Comparison of ENCODE assay signal across 18 cellular contexts in the genomic region with DNA sequence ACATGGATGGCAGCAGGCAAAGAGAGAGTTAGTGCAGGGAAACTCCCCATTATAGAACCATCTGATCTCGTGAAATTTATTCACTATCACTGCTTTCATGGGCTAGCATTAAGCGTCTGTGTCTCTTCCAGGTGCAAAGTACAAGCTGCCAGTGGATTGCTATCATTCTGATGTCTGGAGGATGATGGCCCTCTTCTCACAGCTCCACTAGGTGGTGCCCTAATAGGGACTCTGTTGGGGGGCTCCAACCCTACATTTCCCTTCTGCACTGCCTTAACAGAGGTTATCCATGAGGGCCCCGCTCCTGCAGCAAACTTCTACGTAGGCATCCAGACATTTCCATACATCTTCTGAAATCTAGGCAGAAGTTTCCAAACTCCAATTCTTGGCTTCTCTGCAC.
A peak's percentile ranks its signal among the peaks of the same experiment; 100 is the strongest.
DNase-seq lines count a peak whose midpoint lies in the region; ATAC-seq and TF ChIP-seq lines count a peak whose summit lies in the region.
"Had no signal": no experiment of that assay in that cellular context is flagged by ENCODE, and none has a peak within 500 bp of the region (broad histone marks: within the 10 kb centered on the region; RNA-seq: fewer than 3 reads in every experiment).

No MANE protein-coding gene starts in this region.

- H3K4me3 ChIP-seq in GM23338 (no peak overlapping the region), PC-3 (ENCODE audit: low read length) (no peak overlapping the region), sigmoid colon (no peak overlapping the region)
- H3K4me3 ChIP-seq: SK-N-MC had no signal

- no peak for TF ChIP-seq POLR2A in sigmoid colon (IDR thresholded peaks at IDR 0.05)

- H4K20me1 ChIP-seq in GM23338 (replicated peaks; ENCODE audit: insufficient read depth), result no peaks in the 10 kb centered on the region
- H4K20me1 ChIP-seq in PC-3 (ENCODE audit: low read length), result no peaks in the 10 kb centered on the region

- POLR2A ChIA-PET in PC-3 (lab: Charles Lee; ENCODE audit: unreplicated experiment), result no interaction called here

- H3K4me2 ChIP-seq in GM23338, result no peak overlapping the region
- H3K4me2 ChIP-seq in PC-3 (ENCODE audit: low read length), result no peak overlapping the region

- no peak for TF ChIP-seq EP300 in sigmoid colon (IDR thresholded peaks at IDR 0.05)

- TF ChIP-seq CTCF in GM23338 (conservative IDR thresholded peaks at IDR 0.05; ENCODE audit: low read depth in 2 of 2) (peak; percentile 52 to 70), PC-3 (conservative IDR thresholded peaks at IDR 0.05; ENCODE audit: low read depth, low read length) (0 out of 2 replicates have a peak, but pooled peaks have one; percentile 16), sigmoid colon (IDR thresholded peaks at IDR 0.05) (no peak)

- no peaks in the 10 kb centered on the region; the same call in 2 of the 3 replicates for H3K9me3 Mint-ChIP-seq in GM23338

- H3K9me2 ChIP-seq in GM23338 (ENCODE audit: insufficient read depth) (no peaks in the 10 kb centered on the region), PC-3 (replicated peaks; ENCODE audit: low read length) (no peaks in the 10 kb centered on the region)

- H3K9me3 ChIP-seq in PC-3 (ENCODE audit: low read length) (no peaks in the 10 kb centered on the region), sigmoid colon (no peaks in the 10 kb centered on the region)

- H3K36me3 ChIP-seq in GM23338 (ENCODE audit: insufficient read depth), result no peaks in the 10 kb centered on the region
- no peaks in the 10 kb centered on the region for H3K36me3 ChIP-seq in PC-3 (ENCODE audit: low read depth, low read length)
- H3K36me3 ChIP-seq in sigmoid colon, result no peaks in the 10 kb centered on the region

- peaks cover 4% of the 10 kb centered on the region; the same call in 1 of the 3 replicates for H3K36me3 Mint-ChIP-seq in GM23338 (ENCODE audit: low read depth)
- H3K36me3 Mint-ChIP-seq: T-cell had no signal

- peak; percentile 3 for DNase-seq in DMS53 (lab: John Stamatoyannopoulos, UW)
- no peak for DNase-seq in DMS53 treated with DMSO at 0.1 percent for 48 hours (lab: John Stamatoyannopoulos, UW; ENCODE audit: unreplicated experiment)
- DNase-seq in GM23338 (ENCODE audit: low spot score), result peak; percentile 30
- no peak for DNase-seq in PC-3
- DNase-seq in sigmoid colon, result no peak
- DNase-seq: 8988T, C1 segment of cervical spinal cord, DMS153, HFFc6, KG1, NCI-H1105 treated with DMSO at 0.1 percent for 48 hours, NCI-H1930, NCI-H510A treated with DMSO at 0.1 percent for 48 hours, T-cell had no signal

- H3K4me1 ChIP-seq in GM23338 (ENCODE audit: insufficient read depth) (0 out of 2 replicates have a peak, but pooled peaks cover 4% of the 10 kb centered on the region), PC-3 (ENCODE audit: insufficient read depth, low read length) (no peaks in the 10 kb centered on the region), sigmoid colon (no peaks in the 10 kb centered on the region)

- CTCF ChIA-PET in PC-3 (lab: Charles Lee), result no interaction called here

- H3F3A ChIP-seq in GM23338 (replicated peaks; ENCODE audit: low read depth) (no peaks in the 10 kb centered on the region), PC-3 (ENCODE audit: low read length, unreplicated experiment) (no peaks in the 10 kb centered on the region)

- intact Hi-C loops in PC-3 (cut with micrococcal nuclease) (no loop called here), sigmoid colon (cut with DNase I) (no loop called here)

- peaks cover 8% of the 10 kb centered on the region for H3K4me1 Mint-ChIP-seq in GM23338
- H3K4me1 Mint-ChIP-seq: T-cell had no signal

- no peak overlapping the region for H3K9ac ChIP-seq in PC-3 (ENCODE audit: low read length)

- H2AFZ ChIP-seq in GM23338 (no peak overlapping the region), PC-3 (ENCODE audit: low read length) (no peak overlapping the region)

- no peaks in the 10 kb centered on the region for H3K27me3 ChIP-seq in GM23338 (ENCODE audit: insufficient read depth)
- no peaks in the 10 kb centered on the region for H3K27me3 ChIP-seq in PC-3 (ENCODE audit: low read length)
- no peaks in the 10 kb centered on the region for H3K27me3 ChIP-seq in sigmoid colon

- H3K4me3 Mint-ChIP-seq in GM23338, result no peak overlapping the region
- H3K4me3 Mint-ChIP-seq: HFFc6, T-cell had no signal

- no peak overlapping the region for H3K27ac Mint-ChIP-seq in GM23338
- H3K27ac Mint-ChIP-seq: HFFc6, T-cell had no signal

- ATAC-seq in GM23338 (no peak), PC-3 (no peak), GM18519 (IDR thresholded peaks at IDR 0.05; ENCODE audit: low FRiP score, unreplicated experiment) (no peak), HG03025 (IDR thresholded peaks at IDR 0.05; ENCODE audit: low FRiP score, unreplicated experiment) (no peak), HG03196 (IDR thresholded peaks at IDR 0.05; ENCODE audit: unreplicated experiment) (no peak)
- ATAC-seq: T-cell had no signal

- BruUV-seq in PC-3 (replicated peaks; lab: Mats Ljungman, UMichigan), result no TSS peak

- 80 to 89% methylated on average over 4 of the region's 4 CpGs for WGBS in sigmoid colon, 2 donors

- H3K79me2 ChIP-seq in GM23338 (replicated peaks; ENCODE audit: insufficient read depth), result no peaks in the 10 kb centered on the region
- no peaks in the 10 kb centered on the region for H3K79me2 ChIP-seq in PC-3 (ENCODE audit: low read length)

- no peaks in the 10 kb centered on the region for H3K27me3 Mint-ChIP-seq in GM23338 (ENCODE audit: insufficient read depth, low read depth, poor library complexity)
- H3K27me3 Mint-ChIP-seq: T-cell had no signal

- H3K27ac ChIP-seq in GM23338 (ENCODE audit: low read depth), result no peak overlapping the region
- no peak overlapping the region for H3K27ac ChIP-seq in PC-3 (ENCODE audit: low read length)
- no peak overlapping the region for H3K27ac ChIP-seq in sigmoid colon
- H3K27ac ChIP-seq: SK-N-MC had no signal

TF ChIP-seq in GM23338, 12 proteins besides CTCF, POLR2A, EP300 and RAD21:
- TF ChIP-seq STAT1 (IDR thresholded peaks at IDR 0.05; ENCODE audit: unreplicated experiment) (no peak), ZNF114 (CRISPR knock-in tag; IDR thresholded peaks at IDR 0.05) (no peak), NANOG (IDR thresholded peaks at IDR 0.05; ENCODE audit: borderline replicate concordance) (no peak), CREB1 (CRISPR knock-in tag; IDR thresholded peaks at IDR 0.05; ENCODE audit: low read depth) (no peak), ZNF331 (CRISPR knock-in tag; IDR thresholded peaks at IDR 0.05; ENCODE audit: low read depth) (no peak), EZH2 (IDR thresholded peaks at IDR 0.05; ENCODE audit: low read depth, unreplicated experiment) (no peak), POLR2AphosphoS5 (IDR thresholded peaks at IDR 0.05; ENCODE audit: low read depth) (no peak)
- TF ChIP-seq, protein P1, sequence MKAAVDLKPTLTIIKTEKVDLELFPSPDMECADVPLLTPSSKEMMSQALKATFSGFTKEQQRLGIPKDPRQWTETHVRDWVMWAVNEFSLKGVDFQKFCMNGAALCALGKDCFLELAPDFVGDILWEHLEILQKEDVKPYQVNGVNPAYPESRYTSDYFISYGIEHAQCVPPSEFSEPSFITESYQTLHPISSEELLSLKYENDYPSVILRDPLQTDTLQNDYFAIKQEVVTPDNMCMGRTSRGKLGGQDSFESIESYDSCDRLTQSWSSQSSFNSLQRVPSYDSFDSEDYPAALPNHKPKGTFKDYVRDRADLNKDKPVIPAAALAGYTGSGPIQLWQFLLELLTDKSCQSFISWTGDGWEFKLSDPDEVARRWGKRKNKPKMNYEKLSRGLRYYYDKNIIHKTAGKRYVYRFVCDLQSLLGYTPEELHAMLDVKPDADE (IDR thresholded peaks at IDR 0.05), result no peak
- TF ChIP-seq, protein P2, sequence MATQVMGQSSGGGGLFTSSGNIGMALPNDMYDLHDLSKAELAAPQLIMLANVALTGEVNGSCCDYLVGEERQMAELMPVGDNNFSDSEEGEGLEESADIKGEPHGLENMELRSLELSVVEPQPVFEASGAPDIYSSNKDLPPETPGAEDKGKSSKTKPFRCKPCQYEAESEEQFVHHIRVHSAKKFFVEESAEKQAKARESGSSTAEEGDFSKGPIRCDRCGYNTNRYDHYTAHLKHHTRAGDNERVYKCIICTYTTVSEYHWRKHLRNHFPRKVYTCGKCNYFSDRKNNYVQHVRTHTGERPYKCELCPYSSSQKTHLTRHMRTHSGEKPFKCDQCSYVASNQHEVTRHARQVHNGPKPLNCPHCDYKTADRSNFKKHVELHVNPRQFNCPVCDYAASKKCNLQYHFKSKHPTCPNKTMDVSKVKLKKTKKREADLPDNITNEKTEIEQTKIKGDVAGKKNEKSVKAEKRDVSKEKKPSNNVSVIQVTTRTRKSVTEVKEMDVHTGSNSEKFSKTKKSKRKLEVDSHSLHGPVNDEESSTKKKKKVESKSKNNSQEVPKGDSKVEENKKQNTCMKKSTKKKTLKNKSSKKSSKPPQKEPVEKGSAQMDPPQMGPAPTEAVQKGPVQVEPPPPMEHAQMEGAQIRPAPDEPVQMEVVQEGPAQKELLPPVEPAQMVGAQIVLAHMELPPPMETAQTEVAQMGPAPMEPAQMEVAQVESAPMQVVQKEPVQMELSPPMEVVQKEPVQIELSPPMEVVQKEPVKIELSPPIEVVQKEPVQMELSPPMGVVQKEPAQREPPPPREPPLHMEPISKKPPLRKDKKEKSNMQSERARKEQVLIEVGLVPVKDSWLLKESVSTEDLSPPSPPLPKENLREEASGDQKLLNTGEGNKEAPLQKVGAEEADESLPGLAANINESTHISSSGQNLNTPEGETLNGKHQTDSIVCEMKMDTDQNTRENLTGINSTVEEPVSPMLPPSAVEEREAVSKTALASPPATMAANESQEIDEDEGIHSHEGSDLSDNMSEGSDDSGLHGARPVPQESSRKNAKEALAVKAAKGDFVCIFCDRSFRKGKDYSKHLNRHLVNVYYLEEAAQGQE (IDR thresholded peaks at IDR 0.05; ENCODE audit: unreplicated experiment), result no peak

Comparison
In these comparisons a context has a peak if more than half of its experiments do, and no peak if none do; other contexts are left out.
1. DNase-seq: peak in DMS53 (single experiment) and GM23338 (single experiment); none in DMS53 treated with DMSO at 0.1 percent for 48 hours (single experiment), PC-3 (single experiment) and sigmoid colon (single experiment).
2. CTCF ChIP-seq: peak in GM23338 (2 of 2) and PC-3 (single experiment); none in sigmoid colon (0 of 4).